7 cellular contexts compared by ENCODE assay signal in the genomic region with DNA sequence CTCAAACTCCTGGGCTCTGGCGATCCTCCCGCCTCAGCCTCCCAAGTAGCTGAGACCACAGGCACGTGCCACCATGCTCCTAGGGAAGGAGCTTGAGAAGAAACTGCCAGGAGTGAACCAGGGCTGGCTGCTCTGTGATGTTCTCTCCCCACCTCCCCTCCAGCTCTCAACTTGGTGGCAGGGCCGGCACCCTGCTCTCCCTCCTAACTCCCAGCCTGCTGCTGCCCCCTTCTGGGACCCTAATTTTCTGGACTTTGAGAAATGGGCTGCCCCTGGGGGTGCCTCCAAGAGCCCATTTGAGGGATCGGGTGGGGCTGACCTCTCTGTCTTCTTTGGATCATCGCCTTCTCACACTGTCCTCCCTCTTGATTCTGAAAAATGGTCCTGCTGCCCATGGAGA.
A peak's percentile ranks its signal among the peaks of the same experiment; 100 is the strongest.
DNase-seq lines count a peak whose midpoint lies in the region; ATAC-seq lines count a peak whose summit lies in the region.

No MANE protein-coding gene starts in this region.

- H3K36me3 Mint-ChIP-seq in effector memory CD8-positive, alpha-beta T cell (ENCODE audit: insufficient read depth), result no peaks in the 10 kb centered on the region

- peaks cover 38% of the 10 kb centered on the region for H3K4me1 ChIP-seq in HUES48 (ENCODE audit: control insufficient read depth, insufficient read depth, low read length)

- no peak overlapping the region for H3K4me3 Mint-ChIP-seq in effector memory CD8-positive, alpha-beta T cell

- no peaks in the 10 kb centered on the region for H3K27me3 Mint-ChIP-seq in effector memory CD8-positive, alpha-beta T cell

- no peaks in the 10 kb centered on the region for H3K9me3 ChIP-seq in HUES48 (ENCODE audit: control insufficient read depth, insufficient read depth, low read length)

- no peak overlapping the region for H3K27ac Mint-ChIP-seq in effector memory CD8-positive, alpha-beta T cell

- peak overlapping the region; percentile 36 for H3K27ac ChIP-seq in HUES48 (ENCODE audit: low read depth, low read length)

- DNase-seq in UCSD-AML1 (lab: John Stamatoyannopoulos, UW; ENCODE audit: unreplicated experiment), result peak; percentile 24
- DNase-seq in effector memory CD8-positive, alpha-beta T cell, result peak in 2 of 3 experiments; percentile 25 to 31
- peak; percentile 36 to 49 for DNase-seq in stimulated activated CD4-positive, alpha-beta T cell treated with anti-CD3 and anti-CD28 coated beads, Interleukin-4, amount 100 ng/mL, for 4 hours
- DNase-seq in SKM-1 treated with dmso at 0.1 percent for 144 hours (lab: John Stamatoyannopoulos, UW; ENCODE audit: unreplicated experiment), result no peak
- DNase-seq in GOT3 (lab: John Stamatoyannopoulos, UW), result no peak

- no peak overlapping the region for H3K9ac ChIP-seq in HUES48 (ENCODE audit: low read depth, low read length)

- peaks cover 3% of the 10 kb centered on the region; the same call in 1 of the 2 replicates for H3K36me3 ChIP-seq in HUES48 (ENCODE audit: control insufficient read depth, insufficient read depth, low read length)

- peaks cover 16 to 20% of the 10 kb centered on the region in 2 donors for H3K4me1 Mint-ChIP-seq in effector memory CD8-positive, alpha-beta T cell (ENCODE audit: low read depth in 2 of 2)

- H3K27me3 ChIP-seq in HUES48 (ENCODE audit: control insufficient read depth, insufficient read depth, low read length), result no peaks in the 10 kb centered on the region

- no peak overlapping the region for H3K4me3 ChIP-seq in HUES48 (ENCODE audit: low read depth, low read length)

- ATAC-seq in effector memory CD8-positive, alpha-beta T cell (replicated peaks), result no peak
- no peak for ATAC-seq in HG02885 (IDR thresholded peaks at IDR 0.05; ENCODE audit: poor library complexity, unreplicated experiment)

- H3K9me3 Mint-ChIP-seq in effector memory CD8-positive, alpha-beta T cell, result no peaks in the 10 kb centered on the region

Comparison
In these comparisons a context has a peak if more than half of its experiments do, and no peak if none do; other contexts are left out.
1. DNase-seq: peak in UCSD-AML1 (single experiment), effector memory CD8-positive, alpha-beta T cell (2 of 3) and stimulated activated CD4-positive, alpha-beta T cell treated with anti-CD3 and anti-CD28 coated beads, Interleukin-4, amount 100 ng/mL, for 4 hours (2 of 2); none in SKM-1 treated with dmso at 0.1 percent for 144 hours (single experiment) and GOT3 (single experiment).